22 cellular contexts compared by ENCODE assay signal in genomic region chr1:187396226-187396625, GRCh38.
DNase-seq lines count a peak whose midpoint lies in the region; ATAC-seq, FAIRE-seq and TF ChIP-seq lines count a peak whose summit lies in the region.
"Had no signal": no experiment of that assay in that cellular context is flagged by ENCODE, and none has a peak within 500 bp of the region (broad histone marks: within the 10 kb centered on the region; RNA-seq: fewer than 3 reads in every experiment).

No MANE protein-coding gene starts in this region.

- no peaks in the 10 kb centered on the region for H3K36me3 ChIP-seq in astrocyte (ENCODE audit: insufficient read depth, low read length)
- no peaks in the 10 kb centered on the region for H3K36me3 ChIP-seq in mesodermal cell (ENCODE audit: control insufficient read depth, insufficient read depth, low read length)
- H3K36me3 ChIP-seq: gastrocnemius medialis, left ventricle myocardium inferior, stomach had no signal

- H3K4me3 Mint-ChIP-seq in astrocyte (ENCODE audit: unreplicated experiment) = no peak overlapping the region
- H3K4me3 Mint-ChIP-seq: activated CD4-positive, alpha-beta memory T cell treated with anti-CD3 and anti-CD28 coated beads for 36 hours; HFFc6 had no signal

- no peaks in the 10 kb centered on the region for H3K79me2 ChIP-seq in astrocyte (ENCODE audit: insufficient read depth, low read length)
- H3K79me2 ChIP-seq: parathyroid adenoma had no signal

- H3K9me3 ChIP-seq in astrocyte (ENCODE audit: insufficient read depth, low read depth, low read length) = peaks cover 2% of the 10 kb centered on the region
- H3K9me3 ChIP-seq in mesodermal cell (ENCODE audit: control insufficient read depth, low read length) = no peaks in the 10 kb centered on the region
- H3K9me3 ChIP-seq: Caco-2 had no signal

- H3K4me1 ChIP-seq in astrocyte (ENCODE audit: insufficient read depth, low read length) = no peaks in the 10 kb centered on the region
- H3K4me1 ChIP-seq in mesodermal cell (ENCODE audit: control insufficient read depth, insufficient read depth, low read length, poor library complexity, severe bottlenecking) = peaks cover 3% of the 10 kb centered on the region
- H3K4me1 ChIP-seq: Caco-2, gastrocnemius medialis, left ventricle myocardium inferior, parathyroid adenoma, stomach had no signal

- no peaks in the 10 kb centered on the region for H3K27me3 ChIP-seq in astrocyte (ENCODE audit: insufficient read depth, low read length)
- H3K27me3 ChIP-seq: gastrocnemius medialis, stomach had no signal

- TF ChIP-seq CTCF in LNCaP clone FGC (IDR thresholded peaks at IDR 0.05; ENCODE audit: control insufficient read depth, extremely low read depth, insufficient read depth) = no peak
- TF ChIP-seq CTCF in astrocyte (IDR thresholded peaks at IDR 0.05; ENCODE audit: insufficient read depth, low read depth, low read length) = no peak

- H3K9me3 Mint-ChIP-seq in astrocyte (ENCODE audit: unreplicated experiment) = peaks cover 5% of the 10 kb centered on the region

- no peak overlapping the region for H2AFZ ChIP-seq in astrocyte (ENCODE audit: low read depth, low read length)
- H2AFZ ChIP-seq: parathyroid adenoma had no signal

- ATAC-seq in HG02885 (IDR thresholded peaks at IDR 0.05; ENCODE audit: poor library complexity, unreplicated experiment) = no peak
- no peak for ATAC-seq in GM18909 (IDR thresholded peaks at IDR 0.05; ENCODE audit: poor library complexity, unreplicated experiment)
- ATAC-seq: gastrocnemius medialis, Panc1 had no signal

- peak; percentile 22 for DNase-seq in COR-L47 (lab: John Stamatoyannopoulos, UW)
- peak; percentile 56 for DNase-seq in LNCaP clone FGC (ENCODE audit: low read depth)
- DNase-seq in astrocyte (ENCODE audit: low read depth) = peak; percentile 26
- DNase-seq in hypothalamus (lab: John Stamatoyannopoulos, UW) = no peak
- DNase-seq: activated CD4-positive, alpha-beta memory T cell treated with anti-CD3 and anti-CD28 coated beads for 36 hours; activated naive CD4-positive, alpha-beta T cell treated with anti-CD3 and anti-CD28 coated beads, Interleukin-2, amount 50 U/mL, for 16 hours; activated T-cell treated with anti-CD3 and anti-CD28 coated beads, Interleukin-2, amount 50 U/mL, for 1 hour; Caco-2; dermis blood vessel endothelial cell; gastrocnemius medialis; HFFc6; left ventricle myocardium inferior; NCI-H2171 treated with DMSO at 0.1 percent for 48 hours; stomach had no signal

- FAIRE-seq in astrocyte (lab: Jason Lieb, UNC) = no peak

- H4K20me1 ChIP-seq in astrocyte (ENCODE audit: insufficient read depth, low read length) = no peaks in the 10 kb centered on the region

- H3K4me3 ChIP-seq in LNCaP clone FGC (ENCODE audit: low read depth, low read length) (no peak overlapping the region), astrocyte (ENCODE audit: insufficient read depth, low read depth, low read length) (no peak overlapping the region), mesodermal cell (ENCODE audit: extremely low read depth, insufficient read depth, low read length, poor library complexity, severe bottlenecking) (no peak overlapping the region)
- H3K4me3 ChIP-seq: gastrocnemius medialis, left ventricle myocardium inferior, SK-N-MC, stomach had no signal

- H3K9ac ChIP-seq in astrocyte (ENCODE audit: low read length) = no peak overlapping the region
- H3K9ac ChIP-seq: KMS-11, parathyroid adenoma had no signal

- H3K27ac Mint-ChIP-seq in astrocyte (ENCODE audit: unreplicated experiment) = no peak overlapping the region
- H3K27ac Mint-ChIP-seq: activated CD4-positive, alpha-beta memory T cell treated with anti-CD3 and anti-CD28 coated beads for 36 hours; HFFc6 had no signal

- H3K27ac ChIP-seq in astrocyte (ENCODE audit: low read depth, low read length) (no peak overlapping the region), mesodermal cell (ENCODE audit: low read depth, low read length, severe bottlenecking) (peak overlapping the region; percentile 70)
- H3K27ac ChIP-seq: gastrocnemius medialis, KMS-11, left ventricle myocardium inferior, parathyroid adenoma, SK-N-MC, stomach, VCaP had no signal

- H3K36me3 Mint-ChIP-seq in astrocyte (ENCODE audit: low read depth, unreplicated experiment) = no peaks in the 10 kb centered on the region
- H3K36me3 Mint-ChIP-seq: activated CD4-positive, alpha-beta memory T cell treated with anti-CD3 and anti-CD28 coated beads for 36 hours had no signal

- H3K4me1 Mint-ChIP-seq in astrocyte (ENCODE audit: low read depth, unreplicated experiment) = peaks cover 6% of the 10 kb centered on the region

- H3K27me3 Mint-ChIP-seq in astrocyte (ENCODE audit: low read depth, unreplicated experiment) = no peaks in the 10 kb centered on the region
- H3K27me3 Mint-ChIP-seq: activated CD4-positive, alpha-beta memory T cell treated with anti-CD3 and anti-CD28 coated beads for 36 hours had no signal

- no peak overlapping the region for H3K4me2 ChIP-seq in astrocyte (ENCODE audit: low read length)
- H3K4me2 ChIP-seq: KMS-11 had no signal

Comparison
In these comparisons a context has a peak if more than half of its experiments do, and no peak if none do; other contexts are left out.
1. DNase-seq: peak in COR-L47 (single experiment), LNCaP clone FGC (single experiment) and astrocyte (single experiment); none in hypothalamus (0 of 51).